Comparison of ENCODE assay signal across 32 cellular contexts in the genomic region with DNA sequence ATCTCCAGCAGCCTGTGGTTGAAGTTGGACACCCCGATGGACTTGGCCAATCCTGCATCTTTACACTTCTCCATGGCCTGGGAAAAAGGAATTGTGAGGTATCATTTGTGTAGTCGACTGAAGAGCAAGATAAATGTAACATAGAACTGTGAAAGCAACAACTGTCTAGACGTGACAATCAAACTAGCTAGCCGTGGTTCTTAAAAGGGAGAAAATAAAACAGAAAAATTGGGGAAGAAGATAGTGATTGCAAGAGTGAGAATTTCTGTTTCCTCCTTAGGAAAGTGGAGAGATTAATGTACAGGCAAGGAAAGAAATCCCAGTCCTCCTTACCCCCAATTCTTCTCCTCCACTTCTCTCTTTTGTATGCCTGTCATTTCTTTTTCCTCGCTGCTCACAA. TPM values are rescaled to one million over a fixed set of nuclear protein-coding genes. Genes with fewer than 3 reads are reported as not detected.
"Had no signal": no experiment of that assay in that cellular context is flagged by ENCODE, and none has a peak within 500 bp of the region (broad histone marks: within the 10 kb centered on the region; RNA-seq: fewer than 3 reads in every experiment).

No MANE protein-coding gene starts in this region.

- H3K27me3 Mint-ChIP-seq: progenitor cell of endocrine pancreas; stimulated activated naive B cell treated with anti-CD40 and anti-IgM and Interleukin-4, amounts not matched to agents 10 μg/mL and 1 μg/mL and 100 μg/mL, for 72 hours; stimulated activated naive CD8-positive, alpha-beta T cell treated with anti-CD3 and anti-CD28 coated beads, Interleukin-15, Interleukin-2, amounts not matched to agents 100 ng/mL and 50 ng/mL, for 24 hours; type B pancreatic cell had no signal

- H3K36me3 ChIP-seq: neutrophil, sigmoid colon, transverse colon, upper lobe of right lung, uterus had no signal

- H3K4me1 Mint-ChIP-seq: naive thymus-derived CD8-positive, alpha-beta T cell; neural crest cell; stimulated activated effector memory CD8-positive, alpha-beta T cell treated with anti-CD3 and anti-CD28 coated beads, Interleukin-12 subunit alpha, Interleukin-12 subunit beta, amount 100 ng/mL, for 72 hours; stimulated activated naive B cell treated with anti-CD40 and anti-IgM and Interleukin-4, amounts not matched to agents 10 μg/mL and 1 μg/mL and 100 μg/mL, for 72 hours had no signal

- H2AFZ ChIP-seq: parathyroid adenoma had no signal

- H3K9ac ChIP-seq: parathyroid adenoma had no signal

- H3K27ac ChIP-seq: neutrophil, parathyroid adenoma, psoas muscle, right lobe of liver, sigmoid colon, stomach, suprapubic skin, testis, tibial artery, transverse colon, upper lobe of right lung, uterus had no signal

- H3K79me2 ChIP-seq: parathyroid adenoma had no signal

- ATAC-seq: naive thymus-derived CD8-positive, alpha-beta T cell; psoas muscle; stimulated activated effector memory CD8-positive, alpha-beta T cell treated with anti-CD3 and anti-CD28 coated beads, Interleukin-12 subunit alpha, Interleukin-12 subunit beta, amount 100 ng/mL, for 72 hours; stimulated activated naive B cell treated with anti-CD40 and anti-IgM and Interleukin-4, amounts not matched to agents 10 μg/mL and 1 μg/mL and 100 μg/mL, for 72 hours; upper lobe of right lung had no signal

- H3K4me3 Mint-ChIP-seq: naive thymus-derived CD8-positive, alpha-beta T cell; natural killer cell treated with Interleukin-12 subunit alpha and Interleukin-12 subunit beta and Interleukin-15 and Interleukin-18, amount 100 ng/mL, for 72 hours; nephron progenitor cell; neural crest cell; stimulated activated effector memory CD8-positive, alpha-beta T cell treated with anti-CD3 and anti-CD28 coated beads, Interleukin-12 subunit alpha, Interleukin-12 subunit beta, amount 100 ng/mL, for 72 hours; stimulated activated naive B cell treated with anti-CD40 and anti-IgM and Interleukin-4, amounts not matched to agents 10 μg/mL and 1 μg/mL and 100 μg/mL, for 72 hours; stimulated activated naive CD8-positive, alpha-beta T cell treated with anti-CD3 and anti-CD28 coated beads, Interleukin-15, Interleukin-2, amounts not matched to agents 100 ng/mL and 50 ng/mL, for 24 hours; type B pancreatic cell had no signal

- H3K4me3 ChIP-seq: psoas muscle, right lobe of liver, sigmoid colon, stomach, suprapubic skin, testis, tibial artery, transverse colon, upper lobe of right lung, uterus had no signal

- H3K9me3 ChIP-seq: neutrophil, psoas muscle, right lobe of liver, sigmoid colon, stomach, suprapubic skin, testis, tibial artery, transverse colon, upper lobe of right lung, uterus had no signal

- H3K27me3 ChIP-seq: neutrophil, right lobe of liver, sigmoid colon, stomach, suprapubic skin, testis, tibial artery, transverse colon, upper lobe of right lung, uterus had no signal

- H3K27ac Mint-ChIP-seq: naive thymus-derived CD8-positive, alpha-beta T cell; natural killer cell treated with Interleukin-12 subunit alpha and Interleukin-12 subunit beta and Interleukin-15 and Interleukin-18, amount 100 ng/mL, for 72 hours; nephron progenitor cell; progenitor cell of endocrine pancreas; stimulated activated effector memory CD8-positive, alpha-beta T cell treated with anti-CD3 and anti-CD28 coated beads, Interleukin-12 subunit alpha, Interleukin-12 subunit beta, amount 100 ng/mL, for 72 hours; stimulated activated naive B cell treated with anti-CD40 and anti-IgM and Interleukin-4, amounts not matched to agents 10 μg/mL and 1 μg/mL and 100 μg/mL, for 72 hours; stimulated activated naive CD8-positive, alpha-beta T cell treated with anti-CD3 and anti-CD28 coated beads, Interleukin-15, Interleukin-2, amounts not matched to agents 100 ng/mL and 50 ng/mL, for 24 hours; type B pancreatic cell had no signal

- DNase-seq: naive thymus-derived CD8-positive, alpha-beta T cell; nephron progenitor cell; nucleus accumbens; posterior cingulate gyrus; psoas muscle; right cardiac atrium; right lobe of liver; sigmoid colon; small intestine; stimulated activated CD4-positive, alpha-beta T cell treated with anti-CD3 and anti-CD28 coated beads, Interleukin-15, amount 100 ng/mL, for 24 hours; stimulated activated CD4-positive, alpha-beta T cell treated with anti-CD3 and anti-CD28 coated beads, Interleukin-2, amount 100 ng/mL, for 24 hours; stimulated activated CD4-positive, alpha-beta T cell treated with anti-CD3 and anti-CD28 coated beads, Interleukin-2, amount 100 ng/mL, for 48 hours; stimulated activated CD4-positive, alpha-beta T cell treated with anti-CD3 and anti-CD28 coated beads, Interleukin-4, amount 100 ng/mL, for 24 hours; stimulated activated naive B cell treated with anti-CD40 and anti-IgM and Interleukin-4, amounts not matched to agents 10 μg/mL and 1 μg/mL and 100 μg/mL, for 72 hours; stimulated activated naive CD4-positive, alpha-beta T cell treated with Interleukin-2 at 50 U/mL for 16 hours; stomach; substantia nigra; testis; tibial artery; transverse colon; upper lobe of right lung; uterus had no signal

- H3K9me3 Mint-ChIP-seq: naive thymus-derived CD8-positive, alpha-beta T cell; natural killer cell treated with Interleukin-12 subunit alpha and Interleukin-12 subunit beta and Interleukin-15 and Interleukin-18, amount 100 ng/mL, for 72 hours; stimulated activated effector memory CD8-positive, alpha-beta T cell treated with anti-CD3 and anti-CD28 coated beads, Interleukin-12 subunit alpha, Interleukin-12 subunit beta, amount 100 ng/mL, for 72 hours; stimulated activated naive B cell treated with anti-CD40 and anti-IgM and Interleukin-4, amounts not matched to agents 10 μg/mL and 1 μg/mL and 100 μg/mL, for 72 hours; stimulated activated naive CD8-positive, alpha-beta T cell treated with anti-CD3 and anti-CD28 coated beads, Interleukin-15, Interleukin-2, amounts not matched to agents 100 ng/mL and 50 ng/mL, for 24 hours had no signal

- FAIRE-seq: small intestine had no signal

- H3K36me3 Mint-ChIP-seq: naive thymus-derived CD8-positive, alpha-beta T cell; natural killer cell treated with Interleukin-12 subunit alpha and Interleukin-12 subunit beta and Interleukin-15 and Interleukin-18, amount 100 ng/mL, for 72 hours; stimulated activated effector memory CD8-positive, alpha-beta T cell treated with anti-CD3 and anti-CD28 coated beads, Interleukin-12 subunit alpha, Interleukin-12 subunit beta, amount 100 ng/mL, for 72 hours; stimulated activated naive B cell treated with anti-CD40 and anti-IgM and Interleukin-4, amounts not matched to agents 10 μg/mL and 1 μg/mL and 100 μg/mL, for 72 hours had no signal

- H3K4me1 ChIP-seq: parathyroid adenoma, psoas muscle, sigmoid colon, stomach, testis, tibial artery, upper lobe of right lung, uterus had no signal

RNA-seq across cellular contexts. Expression of gene AKR1C2, which starts 5.0 kb away (rescaled TPM):
- total RNA-seq: naive thymus-derived CD8-positive, alpha-beta T cell; natural killer cell treated with Interleukin-12 subunit alpha and Interleukin-12 subunit beta and Interleukin-15 and Interleukin-18, amount 100 ng/mL, for 72 hours; osteocyte had no signal
- polyA plus RNA-seq: naive thymus-derived CD8-positive, alpha-beta T cell had no signal
